Comparison of ENCODE assay signal across 26 cellular contexts in the genomic region with DNA sequence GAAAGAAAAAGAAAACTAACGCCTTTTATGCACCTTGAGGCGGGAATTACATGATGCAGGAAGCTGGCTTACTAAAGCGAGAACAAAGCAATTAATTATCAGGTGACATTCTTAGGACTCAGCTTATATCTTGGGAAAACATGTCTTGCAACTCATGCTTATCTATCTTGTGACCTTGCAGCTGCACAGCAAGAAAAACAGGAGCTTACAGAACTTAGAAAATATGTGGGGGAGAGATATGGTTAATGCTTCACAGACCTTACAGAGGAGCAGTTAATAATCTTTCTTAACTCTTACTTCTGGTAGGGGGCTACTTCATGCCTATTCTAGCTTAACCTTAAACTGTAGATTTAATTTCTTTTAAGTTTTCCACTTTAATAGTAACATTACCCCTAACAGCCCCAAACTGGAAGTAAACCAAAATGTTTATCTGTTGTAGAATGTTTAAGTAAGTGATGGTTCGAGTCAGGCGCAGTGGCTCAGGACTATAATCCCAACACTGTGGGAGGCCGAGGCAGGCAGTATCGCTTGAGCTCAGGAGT. TPM values are rescaled to one million over a fixed set of nuclear protein-coding genes. Genes with fewer than 3 reads are reported as not detected.
"Had no signal": no experiment of that assay in that cellular context is flagged by ENCODE, and none has a peak within 500 bp of the region (broad histone marks: within the 10 kb centered on the region; RNA-seq: fewer than 3 reads in every experiment).

No MANE protein-coding gene starts in this region.

- H3K36me3 ChIP-seq: prostate gland, thoracic aorta, upper lobe of left lung had no signal

- H3K36me3 Mint-ChIP-seq: activated naive CD4-positive, alpha-beta T cell treated with anti-CD3 and anti-CD28 coated beads, Interleukin-2, amount 50 U/mL, for 24 hours; brain; natural killer cell; stimulated activated naive B cell treated with anti-CD40 and anti-IgM and Interleukin-4, amounts not matched to agents 10 μg/mL and 1 μg/mL and 100 μg/mL, for 72 hours; T-cell had no signal

- H3K27me3 Mint-ChIP-seq: activated CD4-positive, alpha-beta memory T cell treated with anti-CD3 and anti-CD28 coated beads, Interleukin-2, amount 10 ng/mL, durations not matched to agents 7 days and 5 days had no signal

- H3K9me3 ChIP-seq: prostate gland, thoracic aorta, upper lobe of left lung had no signal

- ATAC-seq: activated T-cell treated with anti-CD3 and anti-CD28 coated beads, Interleukin-2, amount 50 U/mL, for 72 hours; foreskin keratinocyte; left ventricle myocardium superior; natural killer cell; stimulated activated naive B cell treated with anti-CD40 and anti-IgM and Interleukin-4, amounts not matched to agents 10 μg/mL and 1 μg/mL and 100 μg/mL, for 72 hours; T-cell had no signal

- H3K4me1 Mint-ChIP-seq: activated CD4-positive, alpha-beta memory T cell treated with anti-CD3 and anti-CD28 coated beads, Interleukin-2, amount 10 ng/mL, durations not matched to agents 7 days and 5 days; activated naive CD4-positive, alpha-beta T cell treated with anti-CD3 and anti-CD28 coated beads, Interleukin-2, amount 50 U/mL, for 24 hours; brain; natural killer cell had no signal

- H3K4me3 ChIP-seq: hepatocyte, prostate gland, thoracic aorta, upper lobe of left lung had no signal

- H3K27me3 ChIP-seq: foreskin keratinocyte, hepatocyte, upper lobe of left lung had no signal

- H3K4me3 Mint-ChIP-seq: activated CD4-positive, alpha-beta memory T cell treated with anti-CD3 and anti-CD28 coated beads, Interleukin-2, amount 10 ng/mL, durations not matched to agents 7 days and 5 days; activated naive CD4-positive, alpha-beta T cell treated with anti-CD3 and anti-CD28 coated beads, Interleukin-2, amount 50 U/mL, for 24 hours; activated T-cell treated with anti-CD3 and anti-CD28 coated beads, Interleukin-2, amount 50 U/mL, for 72 hours; brain; natural killer cell; stimulated activated naive B cell treated with anti-CD40 and anti-IgM and Interleukin-4, amounts not matched to agents 10 μg/mL and 1 μg/mL and 100 μg/mL, for 72 hours; T-cell; T-helper 2 cell treated with Interferon-gamma antibody and Interleukin-4, amounts not matched to agents 5 μg/mL and 100 μg/mL, for 36 hours had no signal

- H3K4me1 ChIP-seq: foreskin keratinocyte, prostate gland, upper lobe of left lung had no signal

- H3K9me3 Mint-ChIP-seq: activated CD4-positive, alpha-beta memory T cell treated with anti-CD3 and anti-CD28 coated beads, Interleukin-2, amount 10 ng/mL, durations not matched to agents 7 days and 5 days; activated naive CD4-positive, alpha-beta T cell treated with anti-CD3 and anti-CD28 coated beads, Interleukin-2, amount 50 U/mL, for 24 hours; T-cell; T-helper 2 cell treated with Interferon-gamma antibody and Interleukin-4, amounts not matched to agents 5 μg/mL and 100 μg/mL, for 36 hours had no signal

- H3K27ac Mint-ChIP-seq: activated CD4-positive, alpha-beta memory T cell treated with anti-CD3 and anti-CD28 coated beads, Interleukin-2, amount 10 ng/mL, durations not matched to agents 7 days and 5 days; activated naive CD4-positive, alpha-beta T cell treated with anti-CD3 and anti-CD28 coated beads, Interleukin-2, amount 50 U/mL, for 24 hours; activated T-cell treated with anti-CD3 and anti-CD28 coated beads, Interleukin-2, amount 50 U/mL, for 72 hours; brain; natural killer cell; stimulated activated naive B cell treated with anti-CD40 and anti-IgM and Interleukin-4, amounts not matched to agents 10 μg/mL and 1 μg/mL and 100 μg/mL, for 72 hours; T-cell; T-helper 2 cell treated with Interferon-gamma antibody and Interleukin-4, amounts not matched to agents 5 μg/mL and 100 μg/mL, for 36 hours had no signal

- H3K4me2 ChIP-seq: hepatocyte had no signal

- DNase-seq: activated CD4-positive, alpha-beta memory T cell treated with anti-CD3 and anti-CD28 coated beads, Interleukin-2, amount 10 ng/mL, durations not matched to agents 7 days and 5 days; activated CD4-positive, alpha-beta T cell treated with anti-CD3 and anti-CD28 coated beads for 48 hours; activated CD4-positive, CD25-positive, alpha-beta regulatory T cell; activated effector memory CD4-positive, alpha-beta T cell treated with anti-CD3 and anti-CD28 coated beads, Interleukin-2, amount 50 U/mL, for 16 hours; activated T-cell treated with anti-CD3 and anti-CD28 coated beads, Interleukin-2, amount 50 U/mL, for 72 hours; anterior cingulate cortex; foreskin keratinocyte; left ventricle myocardium superior; midbrain; natural killer cell; stimulated activated CD4-positive, alpha-beta T cell treated with anti-CD3 and anti-CD28 coated beads, Interleukin-2, amount 100 ng/mL, for 48 hours; stimulated activated CD8-positive, alpha-beta memory T cell treated with anti-CD3 and anti-CD28 coated beads, Interleukin-4, amount 100 ng/mL, for 48 hours; stimulated activated naive B cell treated with anti-CD40 and anti-IgM and Interleukin-4, amounts not matched to agents 10 μg/mL and 1 μg/mL and 100 μg/mL, for 72 hours; T-cell had no signal

- H3K27ac ChIP-seq: foreskin keratinocyte, hepatocyte, prostate gland, thoracic aorta, upper lobe of left lung had no signal

- H2AFZ ChIP-seq: hepatocyte had no signal

RNA-seq across cellular contexts. Expression of a gene that starts 13.2 kb away (rescaled TPM):
- total RNA-seq: activated CD4-positive, alpha-beta memory T cell treated with anti-CD3 and anti-CD28 coated beads, Interleukin-2, amount 10 ng/mL, durations not matched to agents 7 days and 5 days; activated T-cell treated with anti-CD3 and anti-CD28 coated beads, Interleukin-2, amount 50 U/mL, for 72 hours; cardiac septum; chondrocyte; foreskin keratinocyte; glomerular endothelial cell; hepatocyte; left ventricle myocardium superior; natural killer cell; osteocyte; prostate gland; T-cell; thoracic aorta; upper lobe of left lung had no signal
- polyA plus RNA-seq: esophagus, foreskin keratinocyte, hepatocyte had no signal

RNA-seq across cellular contexts. Expression of a gene that starts 38.9 kb away (rescaled TPM):
- total RNA-seq: activated CD4-positive, alpha-beta memory T cell treated with anti-CD3 and anti-CD28 coated beads, Interleukin-2, amount 10 ng/mL, durations not matched to agents 7 days and 5 days; activated T-cell treated with anti-CD3 and anti-CD28 coated beads, Interleukin-2, amount 50 U/mL, for 72 hours; cardiac septum; chondrocyte; foreskin keratinocyte; glomerular endothelial cell; hepatocyte; left ventricle myocardium superior; natural killer cell; osteocyte; prostate gland; T-cell; thoracic aorta; upper lobe of left lung had no signal
- polyA plus RNA-seq: esophagus, foreskin keratinocyte, hepatocyte had no signal

RNA-seq across cellular contexts. Expression of a gene that starts 46.0 kb away (rescaled TPM):
- total RNA-seq: activated CD4-positive, alpha-beta memory T cell treated with anti-CD3 and anti-CD28 coated beads, Interleukin-2, amount 10 ng/mL, durations not matched to agents 7 days and 5 days; activated T-cell treated with anti-CD3 and anti-CD28 coated beads, Interleukin-2, amount 50 U/mL, for 72 hours; cardiac septum; chondrocyte; foreskin keratinocyte; glomerular endothelial cell; hepatocyte; left ventricle myocardium superior; natural killer cell; osteocyte; prostate gland; T-cell; thoracic aorta; upper lobe of left lung had no signal
- polyA plus RNA-seq: esophagus, foreskin keratinocyte, hepatocyte had no signal

RNA-seq across cellular contexts. Expression of a gene that starts 51.3 kb away (rescaled TPM):
- total RNA-seq: activated CD4-positive, alpha-beta memory T cell treated with anti-CD3 and anti-CD28 coated beads, Interleukin-2, amount 10 ng/mL, durations not matched to agents 7 days and 5 days; activated T-cell treated with anti-CD3 and anti-CD28 coated beads, Interleukin-2, amount 50 U/mL, for 72 hours; cardiac septum; chondrocyte; foreskin keratinocyte; glomerular endothelial cell; hepatocyte; left ventricle myocardium superior; natural killer cell; osteocyte; prostate gland; T-cell; thoracic aorta; upper lobe of left lung had no signal
- polyA plus RNA-seq: esophagus, foreskin keratinocyte, hepatocyte had no signal
